Comparison of ENCODE assay signal across 16 cellular contexts in genomic region chr12:112340983-112341840, GRCh38. TPM values are rescaled to one million over a fixed set of nuclear protein-coding genes. Genes with fewer than 3 reads are reported as not detected.
DNase-seq lines count a peak whose midpoint lies in the region; ATAC-seq lines count a peak whose summit lies in the region.
"Had no signal": no experiment of that assay in that cellular context is flagged by ENCODE, and none has a peak within 500 bp of the region (broad histone marks: within the 10 kb centered on the region; RNA-seq: fewer than 3 reads in every experiment).

No MANE protein-coding gene starts in this region.

- DNase-seq in NCI-H82 treated with DMSO at 0.1 percent for 48 hours (lab: John Stamatoyannopoulos, UW; ENCODE audit: unreplicated experiment) (peak; percentile 1), NCI-H82 (lab: John Stamatoyannopoulos, UW) (no peak), NCI-H748 (lab: John Stamatoyannopoulos, UW; ENCODE audit: unreplicated experiment) (peak; percentile 83), activated T-cell treated with anti-CD3 and anti-CD28 coated beads for 4 hours (no peak), AG20443 (ENCODE audit: low spot score) (no peak)
- no peak for DNase-seq in activated CD4-positive, CD25-positive, alpha-beta regulatory T cell treated with anti-CD3 and anti-CD28 coated beads, Interleukin-2, amount 50 U/mL, for 72 hours
- DNase-seq: activated CD4-positive, alpha-beta memory T cell treated with anti-CD3 and anti-CD28 coated beads for 36 hours; adrenal gland; gastrocnemius medialis; mesenchymal stem cell; stimulated activated CD4-positive, alpha-beta T cell treated with anti-CD3 and anti-CD28 coated beads, Interleukin-1b, Interleukin-23, amount 100 ng/mL, for 48 hours; tibial artery had no signal

- ATAC-seq in esophagus mucosa, result peak; percentile 76
- no peak for ATAC-seq in HG03135 (IDR thresholded peaks at IDR 0.05; ENCODE audit: unreplicated experiment)
- ATAC-seq: gastrocnemius medialis, GM12878, sciatic nerve had no signal

RNA-seq across cellular contexts. Expression of gene HECTD4, which starts 41.0 kb away (rescaled TPM):
- 30.5 TPM for total RNA-seq in esophagus mucosa

Comparison
In these comparisons a context has a peak if more than half of its experiments do, and no peak if none do; other contexts are left out.
1. DNase-seq: peak in NCI-H82 treated with DMSO at 0.1 percent for 48 hours (single experiment) and NCI-H748 (single experiment); none in NCI-H82 (single experiment), activated T-cell treated with anti-CD3 and anti-CD28 coated beads for 4 hours (single experiment), activated CD4-positive, CD25-positive, alpha-beta regulatory T cell treated with anti-CD3 and anti-CD28 coated beads, Interleukin-2, amount 50 U/mL, for 72 hours (single experiment) and AG20443 (single experiment).